9 cellular contexts compared by ENCODE assay signal in genomic region chr22:39077513-39077840, GRCh38. TPM values are rescaled to one million over a fixed set of nuclear protein-coding genes. Genes with fewer than 3 reads are reported as not detected.
DNase-seq lines count a peak whose midpoint lies in the region; ATAC-seq, FAIRE-seq and TF ChIP-seq lines count a peak whose summit lies in the region.
"Had no signal": no experiment of that assay in that cellular context is flagged by ENCODE, and none has a peak within 500 bp of the region (broad histone marks: within the 10 kb centered on the region; RNA-seq: fewer than 3 reads in every experiment).

No MANE protein-coding gene starts in this region.

- no peaks in the 10 kb centered on the region for H3K9me2 ChIP-seq in SU-DHL-6 (replicated peaks; ENCODE audit: insufficient read depth, low read length)

- TF ChIP-seq CTCF in SU-DHL-6 (IDR thresholded peaks at IDR 0.05; ENCODE audit: insufficient read depth, low read length, poor library complexity, severe bottlenecking) (no peak), gastroesophageal sphincter (IDR thresholded peaks at IDR 0.05) (no peak), GM13976 (IDR thresholded peaks at IDR 0.05; ENCODE audit: borderline replicate concordance, control extremely low read depth, extremely low read depth, insufficient read depth, missing control alignments) (no peak)

- peak overlapping the region; percentile 75 for H3K4me2 ChIP-seq in SU-DHL-6 (ENCODE audit: low read depth, low read length, poor library complexity, severe bottlenecking)

- no peak for TF ChIP-seq POLR2A in gastroesophageal sphincter (IDR thresholded peaks at IDR 0.05)

- peak overlapping the region; percentile 82 for H3K9ac ChIP-seq in SU-DHL-6 (ENCODE audit: low read length)

- no peak for TF ChIP-seq EP300 in gastroesophageal sphincter (IDR thresholded peaks at IDR 0.05)

- H3F3A ChIP-seq in SU-DHL-6 (ENCODE audit: insufficient read depth), result peaks cover 37% of the 10 kb centered on the region

- no peak overlapping the region for H2AFZ ChIP-seq in SU-DHL-6 (ENCODE audit: low read depth, low read length, severe bottlenecking)

- in situ Hi-C loops in GM13976 (cut with MboI; ENCODE audit: low sequenced_read_pairs, unreplicated experiment), result no loop called here

- peak overlapping the region; percentile 81 for H3K27ac ChIP-seq in SU-DHL-6 (ENCODE audit: low read depth, low read length)
- H3K27ac ChIP-seq in gastroesophageal sphincter, result peak overlapping the region; percentile 8 to 83 (median 72)
- H3K27ac ChIP-seq in small intestine (ENCODE audit: low read depth in 1 of 2, low read length in 1 of 2), result peak overlapping the region; percentile 62 to 90

- H3K4me1 ChIP-seq in gastroesophageal sphincter (peaks cover 0 to 13% (median 4%) of the 10 kb centered on the region in 3 donors), small intestine (ENCODE audit: control insufficient read depth in 2 of 2, insufficient read depth in 1 of 2, low read depth in 1 of 2, low read length in 1 of 2) (no peaks in the 10 kb centered on the region)

- H3K79me2 ChIP-seq in SU-DHL-6 (ENCODE audit: insufficient read depth, low read length), result peaks cover 19% of the 10 kb centered on the region

- no peaks in the 10 kb centered on the region for H3K27me3 ChIP-seq in SU-DHL-6 (ENCODE audit: low read length)
- no peaks in the 10 kb centered on the region for H3K27me3 ChIP-seq in gastroesophageal sphincter
- H3K27me3 ChIP-seq in small intestine (ENCODE audit: control insufficient read depth in 2 of 2, insufficient read depth in 2 of 2, low read length in 2 of 2), result no peaks in the 10 kb centered on the region

- no peaks in the 10 kb centered on the region; the same call in 1 of the 2 replicates for H3K36me3 ChIP-seq in SU-DHL-6 (ENCODE audit: low read length)
- H3K36me3 ChIP-seq in gastroesophageal sphincter, result peaks cover 0 to 24% of the 10 kb centered on the region in 2 donors
- no peaks in the 10 kb centered on the region for H3K36me3 ChIP-seq in small intestine (ENCODE audit: control insufficient read depth in 2 of 2, insufficient read depth in 2 of 2, low read length in 2 of 2)

- H4K20me1 ChIP-seq in SU-DHL-6 (ENCODE audit: low read depth, low read length), result no peaks in the 10 kb centered on the region

- DNase-seq in small intestine, result no peak
- no peak for DNase-seq in GM13976 (ENCODE audit: low spot score)
- no peak for DNase-seq in NCI-H146 treated with DMSO at 0.1 percent for 48 hours (lab: John Stamatoyannopoulos, UW; ENCODE audit: unreplicated experiment)

- H3K4me3 ChIP-seq in SU-DHL-6 (ENCODE audit: insufficient read depth, low read length, poor library complexity, severe bottlenecking) (peak overlapping the region; percentile 70), gastroesophageal sphincter (peak overlapping the region; percentile 27 to 50), small intestine (ENCODE audit: low read depth in 1 of 2, low read length in 2 of 2) (peak overlapping the region; percentile 47 to 56)

- FAIRE-seq in small intestine (lab: Jason Lieb, UNC), result no peak

- no CpG with 5 or more reads among the region's 4 CpGs for WGBS in gastroesophageal sphincter (ENCODE audit: low coverage in 1 of 2), 2 donors
- WGBS in small intestine, 3 donors, result 17 to 33% (median 20%) methylated on average over 4 of the region's 4 CpGs

- peak; percentile 7 for ATAC-seq in GM18867 (IDR thresholded peaks at IDR 0.05; ENCODE audit: unreplicated experiment)
- ATAC-seq in gastroesophageal sphincter, result no peak
- no peak for ATAC-seq in GM19035 (IDR thresholded peaks at IDR 0.05; ENCODE audit: unreplicated experiment)
- ATAC-seq in HG02610 (IDR thresholded peaks at IDR 0.05; ENCODE audit: unreplicated experiment), result no peak

- no peaks in the 10 kb centered on the region for H3K9me3 ChIP-seq in SU-DHL-6 (ENCODE audit: insufficient read depth, low read length)
- H3K9me3 ChIP-seq in gastroesophageal sphincter, result no peaks in the 10 kb centered on the region
- H3K9me3 ChIP-seq in small intestine (ENCODE audit: control insufficient read depth, low read depth), result no peaks in the 10 kb centered on the region

RNA-seq across cellular contexts. Expression of gene APOBEC3G, which starts 0.4 kb away (rescaled TPM):
- 1 to 10 TPM; 3.2 to 8.3 (median 7.3) TPM for total RNA-seq in gastroesophageal sphincter
- 1 to 10 TPM; 1.3 to 8.0 (median 7.0) TPM for polyA plus RNA-seq in small intestine

RNA-seq across cellular contexts. Expression of gene APOBEC3H, which starts 19.6 kb away (rescaled TPM):
- total RNA-seq in gastroesophageal sphincter, result not detected
- polyA plus RNA-seq in small intestine, result under 1 TPM in 1 of 3 donors, not detected in 2; 0.12 TPM
- total RNA-seq: cerebellum had no signal

RNA-seq across cellular contexts. Expression of gene APOBEC3F, which starts 36.8 kb away (rescaled TPM):
- 1 to 10 TPM in 2 of 4 donors, under 1 TPM in 2; 0.57 to 4.0 (median 1.9) TPM for total RNA-seq in gastroesophageal sphincter
- 1 to 10 TPM; 3.4 to 4.4 (median 3.8) TPM for polyA plus RNA-seq in small intestine

RNA-seq across cellular contexts. Expression of gene APOBEC3D, which starts 56.5 kb away (rescaled TPM):
- 1 to 10 TPM in 3 of 4 donors, not detected in 1; 1.1 to 5.3 (median 1.2) TPM for total RNA-seq in gastroesophageal sphincter
- polyA plus RNA-seq in small intestine, result 1 to 10 TPM in 2 of 3 donors, not detected in 1; 1.1 to 2.9 TPM
- total RNA-seq: cerebellum had no signal
